In the genomic region with DNA sequence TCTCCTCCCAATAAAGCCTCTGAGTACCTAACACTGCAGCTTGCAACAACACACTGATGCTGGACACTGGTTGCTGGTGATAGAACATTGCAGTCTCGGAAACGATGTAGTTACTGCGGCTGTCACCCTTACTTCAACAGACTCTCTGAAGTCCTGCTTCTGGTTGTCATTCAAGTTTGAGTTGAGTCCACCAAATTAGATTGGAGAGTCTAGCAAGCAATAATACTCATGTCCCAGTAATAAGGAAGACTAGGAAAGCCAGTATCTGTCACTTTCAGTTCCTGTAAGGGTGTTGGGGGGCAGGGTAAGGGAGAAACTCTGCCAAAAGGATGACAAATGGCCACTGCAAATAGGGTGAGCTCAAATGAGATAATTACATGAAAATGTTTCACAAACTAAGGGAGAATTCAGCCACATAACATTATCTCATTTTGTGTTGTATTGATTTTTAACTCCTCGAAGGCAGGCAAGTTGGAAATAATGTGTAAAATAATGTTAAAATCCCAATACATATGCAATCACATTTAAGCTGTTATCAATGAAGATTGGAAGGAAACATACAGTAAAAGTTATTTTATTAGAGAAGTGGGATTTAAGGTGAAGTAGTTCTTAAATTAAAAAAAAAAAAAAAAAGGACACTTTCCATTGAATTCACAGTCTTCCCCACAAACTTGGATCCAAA, we compare ENCODE assay signal across 8 cellular contexts. TPM values are rescaled to one million over a fixed set of nuclear protein-coding genes. Genes with fewer than 3 reads are reported as not detected.
DNase-seq lines count a peak whose midpoint lies in the region; ATAC-seq and TF ChIP-seq lines count a peak whose summit lies in the region.

No MANE protein-coding gene starts in this region.

- TF ChIP-seq RAD21 in liver (IDR thresholded peaks at IDR 0.05), result no peak

- H3K9me3 ChIP-seq in breast epithelium (no peaks in the 10 kb centered on the region), liver (ENCODE audit: control insufficient read depth in 4 of 4, low read length in 3 of 4) (no peaks in the 10 kb centered on the region), thymus (ENCODE audit: control insufficient read depth) (no peaks in the 10 kb centered on the region)

- peak; percentile 13 for DNase-seq in A172 (ENCODE audit: low spot score)
- peak; percentile 10 for DNase-seq in NCI-H2196 (lab: John Stamatoyannopoulos, UW; ENCODE audit: unreplicated experiment)
- DNase-seq in breast epithelium (ENCODE audit: low spot score in 2 of 2), result no peak
- no peak for DNase-seq in activated CD4-positive, alpha-beta T cell treated with anti-CD3 and anti-CD28 coated beads, Interleukin-2, amount 50 U/mL, for 4 hours

- peak; percentile 29 for ATAC-seq in GM18499 (IDR thresholded peaks at IDR 0.05; ENCODE audit: insufficient read depth, unreplicated experiment)
- no peak for ATAC-seq in esophagus mucosa

- TF ChIP-seq CTCF in breast epithelium (IDR thresholded peaks at IDR 0.05) (no peak), liver (IDR thresholded peaks at IDR 0.05; ENCODE audit: low read depth, low read length, missing input control) (no peak)

- H3K4me3 ChIP-seq in breast epithelium (peak overlapping the region; percentile 48 to 83 (median 67)), liver (ENCODE audit: low read depth in 1 of 3, low read length in 3 of 3) (peak overlapping the region; percentile 50 to 75 (median 55)), thymus (ENCODE audit: low read length) (peak overlapping the region; percentile 84)

- H3K4me1 ChIP-seq in breast epithelium, result peaks cover 0 to 8% of the 10 kb centered on the region in 2 donors
- peaks cover 0 to 14% (median 3%) of the 10 kb centered on the region in 4 donors for H3K4me1 ChIP-seq in liver (ENCODE audit: control insufficient read depth in 4 of 4, insufficient read depth in 4 of 4, low read length in 3 of 4)
- H3K4me1 ChIP-seq in thymus (ENCODE audit: control insufficient read depth, insufficient read depth, low read length), result peaks cover 9% of the 10 kb centered on the region

- intact Hi-C loops in breast epithelium (cut with DNase I; ENCODE audit: low total_unique reads), result loop anchor here (5.0 kb wide), 1 partner anchor 582 kb away; no protein-coding TSS in a partner anchor

- H3K27me3 ChIP-seq in breast epithelium (no peaks in the 10 kb centered on the region), liver (ENCODE audit: control insufficient read depth in 4 of 4, insufficient read depth in 4 of 4, low read length in 3 of 4) (no peaks in the 10 kb centered on the region), thymus (ENCODE audit: control insufficient read depth, insufficient read depth) (no peaks in the 10 kb centered on the region)

- WGBS in liver, result 49% methylated on average over 4 of the region's 4 CpGs
- 51% methylated on average over 4 of the region's 4 CpGs for WGBS in thymus

- H3K27ac ChIP-seq in breast epithelium, result peak overlapping the region; percentile 91 to 93
- H3K27ac ChIP-seq in liver (ENCODE audit: low read depth in 1 of 2, low read length in 2 of 2), result peak overlapping the region; percentile 63 to 74
- peak overlapping the region; percentile 43 for H3K27ac ChIP-seq in thymus (ENCODE audit: low read depth)

- peak overlapping the region; percentile 55 to 70 for H3K9ac ChIP-seq in liver (ENCODE audit: low read depth in 1 of 2, low read length in 2 of 2)

- H3K36me3 ChIP-seq in breast epithelium, result no peaks in the 10 kb centered on the region
- no peaks in the 10 kb centered on the region for H3K36me3 ChIP-seq in liver (ENCODE audit: control insufficient read depth in 4 of 4, insufficient read depth in 3 of 4, low read depth in 1 of 4, low read length in 3 of 4)
- no peaks in the 10 kb centered on the region for H3K36me3 ChIP-seq in thymus (ENCODE audit: control insufficient read depth, insufficient read depth)

- no peak for TF ChIP-seq POLR2A in breast epithelium (IDR thresholded peaks at IDR 0.05)

TF ChIP-seq in liver, 16 proteins besides CTCF, POLR2A, EP300 and RAD21:
- TF ChIP-seq TAF1 (conservative IDR thresholded peaks at IDR 0.05) (peak; percentile 2), GABPA (IDR thresholded peaks at IDR 0.05 in 1 of 2, conservative IDR thresholded peaks at IDR 0.05 in 1 of 2) (no peak)

RNA-seq across cellular contexts. Expression of a gene that starts 0.8 kb away (rescaled TPM):
- total RNA-seq in A172 (2014; rRNA removed; shearing (Covaris generic)), result 19.0 and 27.1 TPM in 2 replicates
- 10 to 100 TPM; 13.0 to 34.1 (median 21.0) TPM for total RNA-seq in breast epithelium
- total RNA-seq in liver, result 10 to 100 TPM in 1 of 2 donors, 1 to 10 TPM in 1; 7.0 to 10.5 TPM
- 1 to 10 TPM; 4.9 to 7.9 TPM for polyA plus RNA-seq in liver
- 16.3 TPM for polyA plus RNA-seq in thymus
- 7.4 TPM for total RNA-seq in esophagus mucosa

RNA-seq across cellular contexts. Expression of a gene that starts 8.3 kb away (rescaled TPM):
- 41.3 and 44.3 TPM in 2 replicates for total RNA-seq in A172 (2014; rRNA removed; shearing (Covaris generic))
- total RNA-seq in breast epithelium (10 to 100 TPM; 26.2 to 27.4 (median 27.1) TPM), liver (10 to 100 TPM; 23.9 to 29.5 TPM), esophagus mucosa (21.6 TPM)
- polyA plus RNA-seq in liver (10 to 100 TPM in 1 of 2 donors, 1 to 10 TPM in 1; 7.5 to 14.4 TPM), thymus (14.0 TPM)

RNA-seq across cellular contexts. Expression of a gene that starts 50.1 kb away (rescaled TPM):
- total RNA-seq in A172 (2014; rRNA removed; shearing (Covaris generic)), result not detected in 2 replicates
- total RNA-seq in breast epithelium (under 1 TPM in 1 of 3 donors, not detected in 2; 0.66 TPM), liver (1 to 10 TPM; 1.8 to 2.0 TPM), esophagus mucosa (0.08 TPM)
- polyA plus RNA-seq in liver (1 to 10 TPM in 1 of 2 donors, under 1 TPM in 1; 0.27 to 2.1 TPM), thymus (under 0.01 TPM)

Comparison
In these comparisons a context has a peak if more than half of its experiments do, and no peak if none do; other contexts are left out.
1. DNase-seq: peak in A172 (single experiment) and NCI-H2196 (single experiment); none in breast epithelium (0 of 2) and activated CD4-positive, alpha-beta T cell treated with anti-CD3 and anti-CD28 coated beads, Interleukin-2, amount 50 U/mL, for 4 hours (0 of 2).
2. Peak in every context shown above with its lines, with median percentiles within 50 percentile points of each other: H3K27ac ChIP-seq and H3K4me3 ChIP-seq.